Comparison of ENCODE assay signal across 8 cellular contexts in genomic region chr7:118080947-118081346, GRCh38.
DNase-seq lines count a peak whose midpoint lies in the region; ATAC-seq and TF ChIP-seq lines count a peak whose summit lies in the region.

No MANE protein-coding gene starts in this region.

- TF ChIP-seq CTCF in Caco-2 (IDR thresholded peaks at IDR 0.05; ENCODE audit: insufficient read depth in 1 of 2, low read depth in 1 of 2, low read length in 1 of 2, severe bottlenecking in 1 of 2, unreplicated experiment in 1 of 2) (no peak), left lung (IDR thresholded peaks at IDR 0.05) (no peak), gastrocnemius medialis (IDR thresholded peaks at IDR 0.05 in 4 of 5, conservative IDR thresholded peaks at IDR 0.05 in 1 of 5) (no peak), OCI-LY7 (conservative IDR thresholded peaks at IDR 0.05; ENCODE audit: low read length) (no peak)

- H3K36me3 ChIP-seq in Caco-2 (ENCODE audit: control insufficient read depth, insufficient read depth, low read length), result no peaks in the 10 kb centered on the region
- no peaks in the 10 kb centered on the region for H3K36me3 ChIP-seq in left lung
- H3K36me3 ChIP-seq in gastrocnemius medialis, result no peaks in the 10 kb centered on the region
- no peaks in the 10 kb centered on the region for H3K36me3 ChIP-seq in OCI-LY7 (ENCODE audit: insufficient read depth, low read length)

- intact Hi-C loops in Caco-2 (cut with micrococcal nuclease; ENCODE audit: unreplicated experiment), result loop anchor here (10.0 kb wide), 1 partner anchor 76 kb away; no protein-coding TSS in a partner anchor
- intact Hi-C loops in left lung (cut with DNase I), result no loop called here
- intact Hi-C loops in gastrocnemius medialis (cut with DNase I; ENCODE audit: low total_unique reads), result no loop called here
- intact Hi-C loops in OCI-LY7 (cut with micrococcal nuclease; ENCODE audit: unreplicated experiment), result no loop called here
- intact Hi-C loops in head of caudate nucleus (cut with DNase I), result no loop called here

- POLR2A ChIA-PET in Caco-2 (lab: Charles Lee), result no interaction called here
- POLR2A ChIA-PET in OCI-LY7 (lab: Charles Lee), result interaction anchor here (1.2 kb wide), 1 partner anchor 127 kb away, joined by 3 read pairs; no protein-coding TSS in a partner anchor

- H3K9me3 Mint-ChIP-seq in Caco-2 (ENCODE audit: unreplicated experiment), result no peaks in the 10 kb centered on the region

- in situ Hi-C loops in gastrocnemius medialis (cut with MboI; ENCODE audit: low sequenced_read_pairs in 4 of 4), result no loop called here

- no peaks in the 10 kb centered on the region for H3K9me2 ChIP-seq in OCI-LY7 (ENCODE audit: insufficient read depth, low read length)

- H3K27me3 ChIP-seq in Caco-2 (replicated peaks; ENCODE audit: control insufficient read depth, insufficient read depth, low read length), result no peaks in the 10 kb centered on the region
- no peaks in the 10 kb centered on the region for H3K27me3 ChIP-seq in left lung
- H3K27me3 ChIP-seq in gastrocnemius medialis, result no peaks in the 10 kb centered on the region

- no peak overlapping the region for H3K4me3 ChIP-seq in Caco-2 (ENCODE audit: low read depth, low read length)
- no peak overlapping the region for H3K4me3 ChIP-seq in left lung
- H3K4me3 ChIP-seq in gastrocnemius medialis, result no peak overlapping the region
- no peak overlapping the region for H3K4me3 ChIP-seq in OCI-LY7 (ENCODE audit: low read depth, low read length, poor library complexity, severe bottlenecking)

- H3K9me3 ChIP-seq in Caco-2 (no peaks in the 10 kb centered on the region), left lung (no peaks in the 10 kb centered on the region), gastrocnemius medialis (no peaks in the 10 kb centered on the region), OCI-LY7 (ENCODE audit: low read length) (no peaks in the 10 kb centered on the region)

- BruUV-seq in Caco-2 (replicated peaks; lab: Mats Ljungman, UMichigan) (no TSS peak), OCI-LY7 (replicated peaks; lab: Mats Ljungman, UMichigan) (no TSS peak)

- H3K36me3 Mint-ChIP-seq in Caco-2 (ENCODE audit: insufficient read depth, unreplicated experiment), result no peaks in the 10 kb centered on the region

- no peak overlapping the region for H3K27ac ChIP-seq in left lung
- H3K27ac ChIP-seq in gastrocnemius medialis, result no peak overlapping the region
- H3K27ac ChIP-seq in OCI-LY7 (ENCODE audit: low read depth, low read length, poor library complexity, severe bottlenecking), result no peak overlapping the region

- peak overlapping the region; percentile 46 for H3K4me3 Mint-ChIP-seq in Caco-2 (ENCODE audit: unreplicated experiment)

- peaks cover 10% of the 10 kb centered on the region for H3K27me3 Mint-ChIP-seq in Caco-2 (ENCODE audit: insufficient read depth, unreplicated experiment)

- no peak overlapping the region for H3K4me2 ChIP-seq in OCI-LY7 (ENCODE audit: low read length)

- DNase-seq in Caco-2 (peak; percentile 21 to 38), left lung (no peak), gastrocnemius medialis (no peak), OCI-LY7 (ENCODE audit: low spot score) (no peak), head of caudate nucleus (no peak)
- DNase-seq in activated CD8-positive, alpha-beta memory T cell treated with anti-CD3 and anti-CD28 coated beads for 24 hours, result peak; percentile 61

- TF ChIP-seq POLR2A in gastrocnemius medialis (IDR thresholded peaks at IDR 0.05), result no peak

- CTCF ChIA-PET in Caco-2 (lab: Charles Lee), result interaction anchor here (0.6 kb wide), 1 partner anchor 16 kb away, joined by 4 read pairs; no protein-coding TSS in a partner anchor
- CTCF ChIA-PET in OCI-LY7 (lab: Charles Lee; ENCODE audit: unreplicated experiment), result no interaction called here

- H3K4me1 Mint-ChIP-seq in Caco-2 (ENCODE audit: low read depth, unreplicated experiment), result peaks cover 4% of the 10 kb centered on the region

- H3K79me2 ChIP-seq in OCI-LY7 (ENCODE audit: insufficient read depth, low read depth, low read length), result no peaks in the 10 kb centered on the region

- H3K4me1 ChIP-seq in Caco-2 (no peaks in the 10 kb centered on the region), left lung (no peaks in the 10 kb centered on the region), gastrocnemius medialis (no peaks in the 10 kb centered on the region), OCI-LY7 (ENCODE audit: insufficient read depth, low read length, poor library complexity, severe bottlenecking) (no peaks in the 10 kb centered on the region)

- peak; percentile 93 for ATAC-seq in GM21381 (IDR thresholded peaks at IDR 0.05; ENCODE audit: unreplicated experiment)
- peak; percentile 84 for ATAC-seq in HG03521 (IDR thresholded peaks at IDR 0.05; ENCODE audit: unreplicated experiment)
- peak; percentile 62 for ATAC-seq in left lung
- ATAC-seq in gastrocnemius medialis, result no peak

- H3K27ac Mint-ChIP-seq in Caco-2 (ENCODE audit: unreplicated experiment), result no peak overlapping the region

- H2AFZ ChIP-seq in OCI-LY7 (ENCODE audit: low read length), result no peak overlapping the region

- no peaks in the 10 kb centered on the region for H4K20me1 ChIP-seq in OCI-LY7 (ENCODE audit: insufficient read depth, low read length)

Comparison
In these comparisons a context has a peak if more than half of its experiments do, and no peak if none do; other contexts are left out.
1. DNase-seq: peak in Caco-2 (2 of 2) and activated CD8-positive, alpha-beta memory T cell treated with anti-CD3 and anti-CD28 coated beads for 24 hours (single experiment); none in left lung (0 of 2), gastrocnemius medialis (0 of 2), OCI-LY7 (single experiment) and head of caudate nucleus (0 of 42).
2. ATAC-seq: peak in GM21381 (single experiment), HG03521 (single experiment) and left lung (single experiment); none in gastrocnemius medialis (0 of 2).